Comparison of ENCODE assay signal across 13 cellular contexts in genomic region chr12:12616512-12617275, GRCh38. TPM values are rescaled to one million over a fixed set of nuclear protein-coding genes. Genes with fewer than 3 reads are reported as not detected.
DNase-seq lines count a peak whose midpoint lies in the region; ATAC-seq and TF ChIP-seq lines count a peak whose summit lies in the region.
"Had no signal": no experiment of that assay in that cellular context is flagged by ENCODE, and none has a peak within 500 bp of the region (broad histone marks: within the 10 kb centered on the region; RNA-seq: fewer than 3 reads in every experiment).

No MANE protein-coding gene starts in this region.

- CTCF ChIA-PET in activated naive CD4-positive, alpha-beta T cell treated with anti-CD3 and anti-CD28 coated beads, Interleukin-2, amount 10 ng/mL, durations not matched to agents 7 days and 5 days (lab: Charles Lee), result interaction anchor here (0.6 to 2.1 kb wide), 7 partner anchors 14 to 240 kb away, joined by 3 to 8 read pairs (median 4); partner anchors contain the start of gene DUSP16

- no peak for DNase-seq in activated naive CD4-positive, alpha-beta T cell treated with anti-CD3 and anti-CD28 coated beads, Interleukin-2, amount 50 U/mL, for 72 hours (ENCODE audit: low spot score in 2 of 2)
- no peak for DNase-seq in activated naive CD4-positive, alpha-beta T cell treated with anti-CD3 and anti-CD28 coated beads, Interleukin-2, amount 10 ng/mL, durations not matched to agents 7 days and 5 days
- DNase-seq in fibroblast of peridontal ligament (ENCODE audit: extremely low read depth), result peak; percentile 27
- no peak for DNase-seq in type B pancreatic cell (ENCODE audit: extremely low spot score, unreplicated experiment)
- no peak for DNase-seq in OCI-M2 (lab: John Stamatoyannopoulos, UW; ENCODE audit: unreplicated experiment)
- no peak for DNase-seq in NOMO-1 treated with DMSO at 0.1 percent for 48 hours (lab: John Stamatoyannopoulos, UW; ENCODE audit: unreplicated experiment)
- DNase-seq: activated naive CD4-positive, alpha-beta T cell treated with Interleukin-2 at 50 U/mL for 16 hours; heart left ventricle; left ventricle myocardium superior; NCI-H1417 treated with DMSO at 0.1 percent for 48 hours; NCI-H524 treated with DMSO at 0.1 percent for 48 hours had no signal

- no peaks in the 10 kb centered on the region for H3K27me3 Mint-ChIP-seq in activated naive CD4-positive, alpha-beta T cell treated with anti-CD3 and anti-CD28 coated beads, Interleukin-2, amount 10 ng/mL, durations not matched to agents 7 days and 5 days
- H3K27me3 Mint-ChIP-seq in activated naive CD8-positive, alpha-beta T cell, result no peaks in the 10 kb centered on the region
- H3K27me3 Mint-ChIP-seq in type B pancreatic cell, result no peaks in the 10 kb centered on the region

- H3K9me3 Mint-ChIP-seq in activated naive CD4-positive, alpha-beta T cell treated with anti-CD3 and anti-CD28 coated beads, Interleukin-2, amount 50 U/mL, for 72 hours, result no peaks in the 10 kb centered on the region
- peaks cover 2% of the 10 kb centered on the region for H3K9me3 Mint-ChIP-seq in activated naive CD4-positive, alpha-beta T cell treated with anti-CD3 and anti-CD28 coated beads, Interleukin-2, amount 10 ng/mL, durations not matched to agents 7 days and 5 days
- H3K9me3 Mint-ChIP-seq in activated naive CD8-positive, alpha-beta T cell (ENCODE audit: low read depth), result no peaks in the 10 kb centered on the region
- no peaks in the 10 kb centered on the region for H3K9me3 Mint-ChIP-seq in type B pancreatic cell

- H3K36me3 Mint-ChIP-seq in activated naive CD4-positive, alpha-beta T cell treated with anti-CD3 and anti-CD28 coated beads, Interleukin-2, amount 50 U/mL, for 72 hours, result peaks cover 12 to 26% of the 10 kb centered on the region in 2 donors
- peaks cover 52% of the 10 kb centered on the region for H3K36me3 Mint-ChIP-seq in activated naive CD4-positive, alpha-beta T cell treated with anti-CD3 and anti-CD28 coated beads, Interleukin-2, amount 10 ng/mL, durations not matched to agents 7 days and 5 days
- H3K36me3 Mint-ChIP-seq in activated naive CD8-positive, alpha-beta T cell, result peaks cover 10% of the 10 kb centered on the region
- peaks cover 41% of the 10 kb centered on the region for H3K36me3 Mint-ChIP-seq in type B pancreatic cell

- H3K4me3 Mint-ChIP-seq in activated naive CD4-positive, alpha-beta T cell treated with anti-CD3 and anti-CD28 coated beads, Interleukin-2, amount 10 ng/mL, durations not matched to agents 7 days and 5 days, result no peak overlapping the region
- H3K4me3 Mint-ChIP-seq in activated naive CD8-positive, alpha-beta T cell, result peak overlapping the region; percentile 40
- peak overlapping the region; percentile 31 for H3K4me3 Mint-ChIP-seq in type B pancreatic cell

- ATAC-seq in activated naive CD4-positive, alpha-beta T cell treated with anti-CD3 and anti-CD28 coated beads, Interleukin-2, amount 50 U/mL, for 72 hours, result peak; percentile 11 to 13
- no peak for ATAC-seq in GM21515 (IDR thresholded peaks at IDR 0.05; ENCODE audit: unreplicated experiment)
- ATAC-seq: heart left ventricle, left ventricle myocardium superior had no signal

- no peak for TF ChIP-seq CTCF in type B pancreatic cell (conservative IDR thresholded peaks at IDR 0.05)

- H3K27ac Mint-ChIP-seq in activated naive CD4-positive, alpha-beta T cell treated with anti-CD3 and anti-CD28 coated beads, Interleukin-2, amount 50 U/mL, for 72 hours, result peak overlapping the region; percentile 15 to 41
- H3K27ac Mint-ChIP-seq in activated naive CD4-positive, alpha-beta T cell treated with anti-CD3 and anti-CD28 coated beads, Interleukin-2, amount 10 ng/mL, durations not matched to agents 7 days and 5 days, result no peak overlapping the region
- peak overlapping the region; percentile 84 for H3K27ac Mint-ChIP-seq in activated naive CD8-positive, alpha-beta T cell
- H3K27ac Mint-ChIP-seq in type B pancreatic cell, result peak overlapping the region; percentile 45

- peaks cover 60% of the 10 kb centered on the region for H3K4me1 Mint-ChIP-seq in activated naive CD4-positive, alpha-beta T cell treated with anti-CD3 and anti-CD28 coated beads, Interleukin-2, amount 10 ng/mL, durations not matched to agents 7 days and 5 days
- H3K4me1 Mint-ChIP-seq in activated naive CD8-positive, alpha-beta T cell (ENCODE audit: low read depth), result peaks cover 71% of the 10 kb centered on the region
- H3K4me1 Mint-ChIP-seq in type B pancreatic cell (ENCODE audit: unreplicated experiment), result peaks cover 16% of the 10 kb centered on the region

RNA-seq across cellular contexts. Expression of gene CREBL2, which starts 5.0 kb away (rescaled TPM):
- 10 to 100 TPM; 10.7 to 15.7 TPM for total RNA-seq in activated naive CD4-positive, alpha-beta T cell treated with anti-CD3 and anti-CD28 coated beads, Interleukin-2, amount 50 U/mL, for 72 hours
- 11.9 and 21.4 TPM in 2 replicates for total RNA-seq in type B pancreatic cell (ENCODE audit: low replicate concordance)

RNA-seq across cellular contexts. Expression of gene DUSP16, which starts 54.0 kb away (rescaled TPM):
- 10 to 100 TPM; 37.4 to 64.8 TPM for total RNA-seq in activated naive CD4-positive, alpha-beta T cell treated with anti-CD3 and anti-CD28 coated beads, Interleukin-2, amount 50 U/mL, for 72 hours
- total RNA-seq in type B pancreatic cell (ENCODE audit: low replicate concordance), result 52.1 and 240 TPM in 2 replicates
